25 cellular contexts compared by ENCODE assay signal in the genomic region with DNA sequence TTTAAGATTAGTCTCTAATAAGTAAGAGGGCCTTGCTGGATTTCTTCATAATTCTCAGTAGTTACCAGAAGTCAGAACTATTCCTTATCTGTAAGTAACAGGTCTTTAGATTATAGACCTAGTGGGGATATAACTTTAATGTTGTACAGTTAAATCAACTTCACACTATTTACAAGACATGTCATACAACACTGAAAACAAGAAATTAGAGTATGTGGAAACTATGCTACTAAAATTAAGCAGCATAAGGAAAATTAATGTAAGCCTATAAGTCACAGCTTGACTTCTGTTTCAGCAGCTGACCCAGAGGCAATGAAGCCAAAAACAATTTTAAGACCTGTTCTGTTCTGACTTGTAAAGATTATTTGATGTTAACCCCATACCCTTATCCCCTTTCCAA.
DNase-seq lines count a peak whose midpoint lies in the region; ATAC-seq, FAIRE-seq and TF ChIP-seq lines count a peak whose summit lies in the region.
"Had no signal": no experiment of that assay in that cellular context is flagged by ENCODE, and none has a peak within 500 bp of the region (broad histone marks: within the 10 kb centered on the region; RNA-seq: fewer than 3 reads in every experiment).

No MANE protein-coding gene starts in this region.

- H3K27ac ChIP-seq in rectal smooth muscle tissue (ENCODE audit: low read depth, low read length) (peak overlapping the region; percentile 60), stomach (peak overlapping the region in 2 of 5 donors; percentile 41 to 54)
- H3K27ac ChIP-seq: C4-2B, KMS-11, RWPE1 had no signal

- no peak for ATAC-seq in GM21529 (IDR thresholded peaks at IDR 0.05; ENCODE audit: unreplicated experiment)
- ATAC-seq: HCT116, PC-3, SK-N-SH treated with all-trans-retinoic acid at 6 μM for 48 hours had no signal

- peak; percentile 79 for DNase-seq in fibroblast of villous mesenchyme (ENCODE audit: low read depth)
- no peak for DNase-seq in hepatic stellate cell (ENCODE audit: low spot score)
- no peak for DNase-seq in GM10266 (ENCODE audit: extremely low spot score)
- DNase-seq in stomach: no peak
- DNase-seq: ACHN, AML-193, DND-41, GDM1, GOT3, MV-4-11, NCI-H187 treated with DMSO at 0.1 percent for 48 hours, NCI-H2227 treated with DMSO at 0.1 percent for 48 hours, NCI-H524, NCI-H82, PC-3, SIG-M5 had no signal

- no peaks in the 10 kb centered on the region for H3K9me3 ChIP-seq in stomach

- H3K9ac ChIP-seq in rectal smooth muscle tissue (ENCODE audit: low read length): no peak overlapping the region
- H3K9ac ChIP-seq: KMS-11 had no signal

- no peak for TF ChIP-seq EP300 in stomach (IDR thresholded peaks at IDR 0.05)

- H3K27me3 ChIP-seq in rectal smooth muscle tissue (ENCODE audit: control insufficient read depth, insufficient read depth, low read length): no peaks in the 10 kb centered on the region
- H3K27me3 ChIP-seq in stomach: no peaks in the 10 kb centered on the region

- intact Hi-C loops in stomach (cut with DNase I; ENCODE audit: low total_unique reads): no loop called here

- H3K36me3 ChIP-seq in rectal smooth muscle tissue (ENCODE audit: control insufficient read depth, insufficient read depth, low read length) (no peaks in the 10 kb centered on the region), stomach (no peaks in the 10 kb centered on the region)

- no peak for TF ChIP-seq POLR2A in stomach (IDR thresholded peaks at IDR 0.05)

- FAIRE-seq in TTC549 (lab: Jason Lieb, UNC): peak; percentile 98
- FAIRE-seq: D721Med had no signal

- no peak for TF ChIP-seq CTCF in fibroblast of villous mesenchyme (IDR thresholded peaks at IDR 0.05; ENCODE audit: insufficient read depth, low read depth, low read length)
- TF ChIP-seq CTCF in GM10266 (IDR thresholded peaks at IDR 0.05; ENCODE audit: control insufficient read depth, insufficient read depth, low read depth, missing control alignments): no peak
- TF ChIP-seq CTCF in stomach (IDR thresholded peaks at IDR 0.05): no peak

- H3K4me3 ChIP-seq in fibroblast of villous mesenchyme (ENCODE audit: low read depth, low read length) (no peak overlapping the region), rectal smooth muscle tissue (ENCODE audit: low read length) (no peak overlapping the region), stomach (no peak overlapping the region)

- H3K4me1 ChIP-seq in rectal smooth muscle tissue (ENCODE audit: control insufficient read depth, insufficient read depth, low read length): peaks cover 12% of the 10 kb centered on the region
- H3K4me1 ChIP-seq in stomach: peaks cover 0 to 42% (median 16%) of the 10 kb centered on the region in 4 donors
